ENCODE assay signal across 1 cellular context in the genomic region with DNA sequence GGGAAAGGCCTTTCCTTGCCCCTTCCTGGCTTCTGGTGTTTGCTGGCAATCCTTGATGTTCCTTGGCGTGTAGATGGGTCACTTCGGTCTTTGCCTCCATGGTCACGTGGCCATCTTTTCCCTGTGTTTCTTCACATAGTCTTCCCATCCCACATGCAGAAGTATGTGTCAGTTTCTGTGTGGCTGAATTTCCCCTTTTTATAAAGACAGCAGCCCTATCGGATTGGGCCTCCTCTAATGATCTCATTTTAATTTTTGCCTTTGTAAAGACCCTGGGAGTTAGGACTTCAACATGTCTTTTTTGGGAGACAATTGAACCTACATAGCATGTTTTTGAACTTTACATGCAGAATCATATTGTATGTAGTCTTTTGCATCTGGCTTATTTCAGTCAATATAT.
TF ChIP-seq lines count a peak whose summit lies in the region.

No MANE protein-coding gene starts in this region.

TF ChIP-seq in GM23338, 12 proteins besides CTCF, POLR2A, EP300 and RAD21 (continued from another document):
- no peak for TF ChIP-seq ZNF462 (CRISPR knock-in tag; IDR thresholded peaks at IDR 0.05)
